Comparison of ENCODE assay signal across 9 cellular contexts in genomic region chr11:123406441-123407123, GRCh38. TPM values are rescaled to one million over a fixed set of nuclear protein-coding genes. Genes with fewer than 3 reads are reported as not detected.
DNase-seq lines count a peak whose midpoint lies in the region; ATAC-seq and TF ChIP-seq lines count a peak whose summit lies in the region.
"Had no signal": no experiment of that assay in that cellular context is flagged by ENCODE, and none has a peak within 500 bp of the region (broad histone marks: within the 10 kb centered on the region; RNA-seq: fewer than 3 reads in every experiment).

No MANE protein-coding gene starts in this region.

- no peaks in the 10 kb centered on the region for H3K9me3 Mint-ChIP-seq in activated CD4-positive, alpha-beta T cell treated with anti-CD3 and anti-CD28 coated beads, Interleukin-2, amount 10 ng/mL, durations not matched to agents 24 days and 14 days
- no peaks in the 10 kb centered on the region for H3K9me3 Mint-ChIP-seq in activated CD8-positive, alpha-beta T cell treated with anti-CD3 and anti-CD28 coated beads for 36 hours
- H3K9me3 Mint-ChIP-seq: dendritic cell treated with granulocyte-macrophage colony-stimulating factor and Interleukin-4, amounts not matched to agents 40 ng/mL and 50 ng/mL, for 4 days had no signal

- peaks cover 53% of the 10 kb centered on the region for H3K4me1 Mint-ChIP-seq in activated CD4-positive, alpha-beta T cell treated with anti-CD3 and anti-CD28 coated beads, Interleukin-2, amount 10 ng/mL, durations not matched to agents 24 days and 14 days
- H3K4me1 Mint-ChIP-seq in activated CD8-positive, alpha-beta T cell treated with anti-CD3 and anti-CD28 coated beads for 36 hours (ENCODE audit: low read depth) = peaks cover 13% of the 10 kb centered on the region

- peak overlapping the region; percentile 85 for H3K4me3 Mint-ChIP-seq in activated CD4-positive, alpha-beta T cell treated with anti-CD3 and anti-CD28 coated beads, Interleukin-2, amount 10 ng/mL, durations not matched to agents 24 days and 14 days
- H3K4me3 Mint-ChIP-seq in activated CD8-positive, alpha-beta T cell treated with anti-CD3 and anti-CD28 coated beads for 36 hours = no peak overlapping the region
- H3K4me3 Mint-ChIP-seq: dendritic cell treated with granulocyte-macrophage colony-stimulating factor and Interleukin-4, amounts not matched to agents 40 ng/mL and 50 ng/mL, for 4 days had no signal

- no peaks in the 10 kb centered on the region for H3K27me3 Mint-ChIP-seq in activated CD4-positive, alpha-beta T cell treated with anti-CD3 and anti-CD28 coated beads, Interleukin-2, amount 10 ng/mL, durations not matched to agents 24 days and 14 days
- peaks cover 14% of the 10 kb centered on the region for H3K27me3 Mint-ChIP-seq in activated CD8-positive, alpha-beta T cell treated with anti-CD3 and anti-CD28 coated beads for 36 hours
- H3K27me3 Mint-ChIP-seq: dendritic cell treated with granulocyte-macrophage colony-stimulating factor and Interleukin-4, amounts not matched to agents 40 ng/mL and 50 ng/mL, for 4 days had no signal

- TF ChIP-seq CTCF in activated CD8-positive, alpha-beta T cell treated with anti-CD3 and anti-CD28 coated beads for 36 hours (IDR thresholded peaks at IDR 0.05) = no peak

- H3K27ac Mint-ChIP-seq in activated CD4-positive, alpha-beta T cell treated with anti-CD3 and anti-CD28 coated beads, Interleukin-2, amount 10 ng/mL, durations not matched to agents 24 days and 14 days = peak overlapping the region; percentile 77
- H3K27ac Mint-ChIP-seq in activated CD8-positive, alpha-beta T cell treated with anti-CD3 and anti-CD28 coated beads for 36 hours = no peak overlapping the region
- H3K27ac Mint-ChIP-seq: dendritic cell treated with granulocyte-macrophage colony-stimulating factor and Interleukin-4, amounts not matched to agents 40 ng/mL and 50 ng/mL, for 4 days had no signal

- DNase-seq in activated CD4-positive, alpha-beta T cell treated with anti-CD3 and anti-CD28 coated beads, Interleukin-2, amount 10 ng/mL, durations not matched to agents 24 days and 14 days = peak; percentile 71
- no peak for DNase-seq in activated CD4-positive, alpha-beta T cell treated with anti-CD3 and anti-CD28 coated beads, Interleukin-2, amount 50 U/mL, for 1 hour
- DNase-seq in activated CD8-positive, alpha-beta T cell treated with anti-CD3 and anti-CD28 coated beads for 36 hours = no peak
- DNase-seq in DMS153 (lab: John Stamatoyannopoulos, UW) (no peak), islet precursor cell (no peak)

- CTCF ChIA-PET in activated CD8-positive, alpha-beta T cell treated with anti-CD3 and anti-CD28 coated beads for 36 hours (lab: Charles Lee) = interaction anchor here (1.1 to 5.0 kb wide), 37 partner anchors 11 to 307 kb away, joined by 3 to 178 read pairs (median 7); no protein-coding TSS in a partner anchor

- peak; percentile 65 for ATAC-seq in GM19463 (IDR thresholded peaks at IDR 0.05; ENCODE audit: unreplicated experiment)
- ATAC-seq in HG02981 (IDR thresholded peaks at IDR 0.05; ENCODE audit: unreplicated experiment) = peak; percentile 60
- peak; percentile 47 for ATAC-seq in activated CD8-positive, alpha-beta T cell treated with anti-CD3 and anti-CD28 coated beads for 36 hours
- no peak for ATAC-seq in HG03095 (IDR thresholded peaks at IDR 0.05; ENCODE audit: unreplicated experiment)

- intact Hi-C loops in activated CD4-positive, alpha-beta T cell treated with anti-CD3 and anti-CD28 coated beads, Interleukin-2, amount 10 ng/mL, durations not matched to agents 24 days and 14 days (cut with micrococcal nuclease) = loop anchor here (1.0 to 2.0 kb wide), 5 partner anchors 24 to 104 kb away; partner anchors contain the start of gene GRAMD1B
- intact Hi-C loops in activated CD8-positive, alpha-beta T cell treated with anti-CD3 and anti-CD28 coated beads for 36 hours (cut with micrococcal nuclease) = loop anchor here (1.0 kb wide), 1 partner anchor 72 kb away; no protein-coding TSS in a partner anchor

- POLR2A ChIA-PET in activated CD8-positive, alpha-beta T cell treated with anti-CD3 and anti-CD28 coated beads for 36 hours (lab: Charles Lee) = interaction anchor here (1.2 to 1.7 kb wide), 3 partner anchors 9 to 28 kb away, joined by 3 to 4 read pairs (median 4); no protein-coding TSS in a partner anchor

- peaks cover 2% of the 10 kb centered on the region for H3K36me3 Mint-ChIP-seq in activated CD4-positive, alpha-beta T cell treated with anti-CD3 and anti-CD28 coated beads, Interleukin-2, amount 10 ng/mL, durations not matched to agents 24 days and 14 days (ENCODE audit: low read depth)
- H3K36me3 Mint-ChIP-seq in activated CD8-positive, alpha-beta T cell treated with anti-CD3 and anti-CD28 coated beads for 36 hours (ENCODE audit: low read depth) = no peaks in the 10 kb centered on the region

RNA-seq across cellular contexts. Expression of gene GRAMD1B, which starts 23.5 kb away (rescaled TPM):
- 117 TPM in 2 replicates for total RNA-seq in activated CD4-positive, alpha-beta T cell treated with anti-CD3 and anti-CD28 coated beads, Interleukin-2, amount 10 ng/mL, durations not matched to agents 24 days and 14 days
- 10 to 100 TPM; 15.4 to 16.2 TPM for total RNA-seq in activated CD8-positive, alpha-beta T cell treated with anti-CD3 and anti-CD28 coated beads for 36 hours
